In genomic region chr17:75152523-75152922, GRCh38 we compare ENCODE assay signal across 10 cellular contexts. TPM values are rescaled to one million over a fixed set of nuclear protein-coding genes. Genes with fewer than 3 reads are reported as not detected.
DNase-seq lines count a peak whose midpoint lies in the region; ATAC-seq, FAIRE-seq and TF ChIP-seq lines count a peak whose summit lies in the region.
"Had no signal": no experiment of that assay in that cellular context is flagged by ENCODE, and none has a peak within 500 bp of the region (broad histone marks: within the 10 kb centered on the region; RNA-seq: fewer than 3 reads in every experiment).

No MANE protein-coding gene starts in this region.

- H3K9me1 ChIP-seq in keratinocyte (ENCODE audit: control insufficient read depth, extremely low read depth, insufficient read depth, low read length): peaks cover 4% of the 10 kb centered on the region

- H3K9ac ChIP-seq in HCT116 (ENCODE audit: low read length) (peak overlapping the region; percentile 92), keratinocyte (ENCODE audit: control insufficient read depth, extremely low read depth, insufficient read depth, low read length) (peak overlapping the region; percentile 92)

- H4K20me1 ChIP-seq in HCT116 (ENCODE audit: insufficient read depth) (peaks cover 35% of the 10 kb centered on the region), keratinocyte (ENCODE audit: control insufficient read depth, extremely low read depth, insufficient read depth, low read length) (peaks cover 13% of the 10 kb centered on the region)

- RAD21 ChIA-PET in HCT116 (lab: Charles Lee; ENCODE audit: low non-redundant PET in 1 of 2, low total read pairs in 2 of 2, uncharacterized antibody in 2 of 2, unreplicated experiment in 2 of 2): no interaction called here

- intact Hi-C loops in HCT116 (cut with micrococcal nuclease): no loop called here
- intact Hi-C loops in sciatic nerve (cut with DNase I): no loop called here

- H3K4me1 ChIP-seq in HCT116 (ENCODE audit: control insufficient read depth in 1 of 2, insufficient read depth in 2 of 2, low read length in 2 of 2) (peaks cover 43 to 45% of the 10 kb centered on the region in 2 experiments), keratinocyte (ENCODE audit: control insufficient read depth, extremely low read depth, insufficient read depth, low read length) (peaks cover 25% of the 10 kb centered on the region)

- no peaks in the 10 kb centered on the region for H3K9me2 ChIP-seq in HCT116 (ENCODE audit: insufficient read depth)

- BruUV-seq in HCT116 (replicated peaks; lab: Mats Ljungman, UMichigan): no TSS peak

- no peak for TF ChIP-seq RAD21 in HCT116 (IDR thresholded peaks at IDR 0.05; ENCODE audit: low read depth)

- TF ChIP-seq POLR2A in HCT116 (IDR thresholded peaks at IDR 0.05; ENCODE audit: borderline replicate concordance, extremely low read depth, insufficient read depth, insufficient read length): no peak

- no peaks in the 10 kb centered on the region for H3K9me3 Mint-ChIP-seq in activated naive CD4-positive, alpha-beta T cell treated with anti-CD3 and anti-CD28 coated beads, Interleukin-2, amount 50 U/mL, for 72 hours

- H2AFZ ChIP-seq in HCT116 (ENCODE audit: low read depth, low read length, poor library complexity, severe bottlenecking) (no peak overlapping the region), keratinocyte (ENCODE audit: control insufficient read depth, low read length) (no peak overlapping the region)

- H3K36me3 Mint-ChIP-seq in activated naive CD4-positive, alpha-beta T cell treated with anti-CD3 and anti-CD28 coated beads, Interleukin-2, amount 50 U/mL, for 72 hours: peaks cover 21 to 37% of the 10 kb centered on the region in 2 donors

- POLR2A ChIA-PET in AG04449 (lab: Yijun Ruan, JAX): interaction anchor here (0.6 kb wide), 1 partner anchor 8 kb away, joined by 3 read pairs; no protein-coding TSS in a partner anchor
- POLR2A ChIA-PET in HCT116 (lab: Charles Lee): no interaction called here

- TF ChIP-seq CTCF in AG04449 (IDR thresholded peaks at IDR 0.05; ENCODE audit: insufficient read depth, low read length, missing control alignments) (no peak), HCT116 (IDR thresholded peaks at IDR 0.05 in 2 of 3, conservative IDR thresholded peaks at IDR 0.05 in 1 of 3; ENCODE audit: borderline replicate concordance in 1 of 3, insufficient read depth in 1 of 3, low read depth in 2 of 3, low read length in 2 of 3) (no peak), keratinocyte (optimal IDR thresholded peaks at IDR 0.05 in 1 of 3, IDR thresholded peaks at IDR 0.05 in 1 of 3, conservative IDR thresholded peaks at IDR 0.05 in 1 of 3; ENCODE audit: extremely low read depth in 1 of 3, insufficient read depth in 2 of 3, low read length in 3 of 3) (no peak)

- CTCF ChIA-PET in AG04449 (lab: Yijun Ruan, JAX) (interaction anchor here (1.0 kb wide), 1 partner anchor 38 kb away, joined by 5 read pairs; no protein-coding TSS in a partner anchor), HCT116 (lab: Charles Lee) (no interaction called here)

- H3K27me3 ChIP-seq in HCT116 (ENCODE audit: insufficient read depth, low read length): no peaks in the 10 kb centered on the region
- H3K27me3 ChIP-seq in keratinocyte (ENCODE audit: control insufficient read depth, extremely low read depth, insufficient read depth, low read length): no peaks in the 10 kb centered on the region

- peak overlapping the region; percentile 91 for H3K4me3 ChIP-seq in AG04449 (ENCODE audit: low read depth, low read length)
- peak overlapping the region; percentile 88 to 96 for H3K4me3 ChIP-seq in HCT116 (replicated peaks in 1 of 2; ENCODE audit: low read depth in 1 of 2, low read length in 2 of 2)
- H3K4me3 ChIP-seq in keratinocyte (ENCODE audit: control insufficient read depth in 2 of 3, extremely low read depth in 1 of 3, insufficient read depth in 2 of 3, low read depth in 1 of 3, low read length in 3 of 3): peak overlapping the region; percentile 84 to 99 (median 88)

- no peak for FAIRE-seq in keratinocyte (lab: Jason Lieb, UNC)

- H3K4me2 ChIP-seq in HCT116 (ENCODE audit: low read length) (peak overlapping the region; percentile 90), keratinocyte (ENCODE audit: control insufficient read depth, extremely low read depth, insufficient read depth, low read depth, low read length) (peak overlapping the region; percentile 100)

- H3K79me2 ChIP-seq in HCT116 (ENCODE audit: insufficient read depth, low read length) (peaks cover 68% of the 10 kb centered on the region), keratinocyte (ENCODE audit: control insufficient read depth, insufficient read depth, low read length) (peaks cover 66% of the 10 kb centered on the region)

- peaks cover 18 to 23% of the 10 kb centered on the region in 2 experiments for H3K36me3 ChIP-seq in HCT116 (ENCODE audit: control insufficient read depth in 1 of 2, insufficient read depth in 2 of 2, low read length in 2 of 2)
- H3K36me3 ChIP-seq in keratinocyte (ENCODE audit: control insufficient read depth in 2 of 2, extremely low read depth in 1 of 2, insufficient read depth in 2 of 2, low read length in 2 of 2): peaks cover 5 to 13% of the 10 kb centered on the region in 2 experiments

- ATAC-seq in HCT116: no peak
- no peak for ATAC-seq in activated naive CD4-positive, alpha-beta T cell treated with anti-CD3 and anti-CD28 coated beads, Interleukin-2, amount 50 U/mL, for 72 hours
- ATAC-seq in sciatic nerve: no peak

- H3K27ac Mint-ChIP-seq in activated naive CD4-positive, alpha-beta T cell treated with anti-CD3 and anti-CD28 coated beads, Interleukin-2, amount 50 U/mL, for 72 hours: peak overlapping the region; percentile 93 to 94

- H3K27ac ChIP-seq in HCT116 (ENCODE audit: low read depth, low read length): peak overlapping the region; percentile 94
- H3K27ac ChIP-seq in keratinocyte (ENCODE audit: control insufficient read depth, insufficient read depth, low read length): peak overlapping the region; percentile 73

- dilution Hi-C loops in keratinocyte (cut with MboI; ENCODE audit: extremely low pct_ligation_motif_present, low sequenced_read_pairs): no loop called here

- no peaks in the 10 kb centered on the region for H3K9me3 ChIP-seq in HCT116 (ENCODE audit: control insufficient read depth in 1 of 2, insufficient read depth in 1 of 2, low read depth in 1 of 2, low read length in 2 of 2)
- no peaks in the 10 kb centered on the region for H3K9me3 ChIP-seq in keratinocyte (ENCODE audit: control insufficient read depth, low read depth, low read length)

- DNase-seq in AG04449 (ENCODE audit: low read depth, low spot score): no peak
- no peak for DNase-seq in HCT116 (ENCODE audit: low read depth, low spot score)
- no peak for DNase-seq in activated naive CD4-positive, alpha-beta T cell treated with anti-CD3 and anti-CD28 coated beads, Interleukin-2, amount 50 U/mL, for 72 hours (ENCODE audit: low spot score in 2 of 2)
- no peak for DNase-seq in keratinocyte (ENCODE audit: low read depth, low spot score)
- no peak for DNase-seq in NK-92 (lab: John Stamatoyannopoulos, UW; ENCODE audit: unreplicated experiment)
- DNase-seq in sciatic nerve (ENCODE audit: low spot score): no peak
- DNase-seq in HCEC 1CT: no peak
- DNase-seq in GM03348 (ENCODE audit: low spot score): no peak
- DNase-seq: midbrain, NCI-H510A had no signal

RNA-seq across cellular contexts. Expression of gene JPT1, which starts 1.8 kb away (rescaled TPM):
- total RNA-seq in HCT116 (2021; ENCODE audit: unreplicated experiment) (575 TPM), sciatic nerve (20.3 TPM)
- 715 and 916 TPM in 2 replicates for polyA plus RNA-seq in HCT116 (2012)
- total RNA-seq in activated naive CD4-positive, alpha-beta T cell treated with anti-CD3 and anti-CD28 coated beads, Interleukin-2, amount 50 U/mL, for 72 hours: 100 to 1,000 TPM; 216 to 232 TPM
- 67.5 to 452 TPM (median 142 TPM) in 3 replicates for polyA plus RNA-seq in keratinocyte
- 130 TPM for polyA plus RNA-seq in keratinocyte (2011; ENCODE audit: low read depth)
- 236 and 338 TPM in 2 replicates for polyA plus RNA-seq in keratinocyte (2011; cell fraction: cytosol; rRNA removed)
- 135 and 172 TPM in 2 replicates for polyA plus RNA-seq in keratinocyte (2011; cell fraction: nucleus; rRNA removed)
- 339 and 621 TPM in 2 replicates for polyA plus RNA-seq in keratinocyte (2012; ENCODE audit: low replicate concordance)
- 48.8 to 71.8 TPM (median 51.3 TPM) in 3 replicates for polyA minus RNA-seq in keratinocyte
- 395 TPM for polyA minus RNA-seq in keratinocyte (2011; cell fraction: cytosol; rRNA and poly(A)+ RNA removed)
- 49.7 and 67.1 TPM in 2 replicates for polyA minus RNA-seq in keratinocyte (2011; cell fraction: nucleus; rRNA and poly(A)+ RNA removed)

RNA-seq across cellular contexts. Expression of gene NT5C, which starts 21.0 kb away (rescaled TPM):
- 115 TPM for total RNA-seq in HCT116 (2021; ENCODE audit: unreplicated experiment)
- polyA plus RNA-seq in HCT116 (2012): 108 and 113 TPM in 2 replicates
- total RNA-seq in activated naive CD4-positive, alpha-beta T cell treated with anti-CD3 and anti-CD28 coated beads, Interleukin-2, amount 50 U/mL, for 72 hours: 10 to 100 TPM; 51.7 to 52.8 TPM
- polyA plus RNA-seq in keratinocyte: 29.9 to 38.1 TPM (median 38.0 TPM) in 3 replicates
- 22.2 TPM for polyA plus RNA-seq in keratinocyte (2011; ENCODE audit: low read depth)
- polyA plus RNA-seq in keratinocyte (2011; cell fraction: cytosol; rRNA removed): 15.2 and 35.4 TPM in 2 replicates
- polyA plus RNA-seq in keratinocyte (2011; cell fraction: nucleus; rRNA removed): 32.0 and 44.4 TPM in 2 replicates
- 28.7 and 54.4 TPM in 2 replicates for polyA plus RNA-seq in keratinocyte (2012; ENCODE audit: low replicate concordance)
- polyA minus RNA-seq in keratinocyte: 9.4 to 21.4 TPM (median 10.0 TPM) in 3 replicates
- polyA minus RNA-seq in keratinocyte (2011; cell fraction: cytosol; rRNA and poly(A)+ RNA removed): 16.1 TPM
- polyA minus RNA-seq in keratinocyte (2011; cell fraction: nucleus; rRNA and poly(A)+ RNA removed): 8.1 and 9.2 TPM in 2 replicates
- total RNA-seq in sciatic nerve: 38.7 TPM

RNA-seq across cellular contexts. Expression of gene SUMO2, which starts 30.2 kb away (rescaled TPM):
- total RNA-seq in HCT116 (2021; ENCODE audit: unreplicated experiment): 859 TPM
- 338 and 399 TPM in 2 replicates for polyA plus RNA-seq in HCT116 (2012)
- total RNA-seq in activated naive CD4-positive, alpha-beta T cell treated with anti-CD3 and anti-CD28 coated beads, Interleukin-2, amount 50 U/mL, for 72 hours: 100 to 1,000 TPM; 557 to 621 TPM
- 107 to 393 TPM (median 230 TPM) in 3 replicates for polyA plus RNA-seq in keratinocyte
- polyA plus RNA-seq in keratinocyte (2011; ENCODE audit: low read depth): 585 TPM
- polyA plus RNA-seq in keratinocyte (2011; cell fraction: cytosol; rRNA removed): 114 and 228 TPM in 2 replicates
- polyA plus RNA-seq in keratinocyte (2011; cell fraction: nucleus; rRNA removed): 40.4 and 49.2 TPM in 2 replicates
- polyA plus RNA-seq in keratinocyte (2012; ENCODE audit: low replicate concordance): 183 and 281 TPM in 2 replicates
- 45.2 to 76.1 TPM (median 50.0 TPM) in 3 replicates for polyA minus RNA-seq in keratinocyte
- polyA minus RNA-seq in keratinocyte (2011; cell fraction: cytosol; rRNA and poly(A)+ RNA removed): 150 TPM
- 10.2 and 35.3 TPM in 2 replicates for polyA minus RNA-seq in keratinocyte (2011; cell fraction: nucleus; rRNA and poly(A)+ RNA removed)
- 296 TPM for total RNA-seq in sciatic nerve

RNA-seq across cellular contexts. Expression of gene ARMC7, which starts 42.8 kb away (rescaled TPM):
- total RNA-seq in HCT116 (2021; ENCODE audit: unreplicated experiment) (43.2 TPM), sciatic nerve (11.7 TPM)
- polyA plus RNA-seq in HCT116 (2012): 25.9 and 27.2 TPM in 2 replicates
- total RNA-seq in activated naive CD4-positive, alpha-beta T cell treated with anti-CD3 and anti-CD28 coated beads, Interleukin-2, amount 50 U/mL, for 72 hours: 1 to 10 TPM; 7.0 to 9.9 TPM
- 3.2 to 6.0 TPM (median 4.2 TPM) in 3 replicates for polyA plus RNA-seq in keratinocyte
- 1.8 TPM for polyA plus RNA-seq in keratinocyte (2011; ENCODE audit: low read depth)
- 3.5 and 4.7 TPM in 2 replicates for polyA plus RNA-seq in keratinocyte (2011; cell fraction: cytosol; rRNA removed)
- polyA plus RNA-seq in keratinocyte (2011; cell fraction: nucleus; rRNA removed): 8.7 and 10.6 TPM in 2 replicates
- polyA plus RNA-seq in keratinocyte (2012; ENCODE audit: low replicate concordance): 5.9 and 6.3 TPM in 2 replicates
- polyA minus RNA-seq in keratinocyte: 3.4 to 5.4 TPM (median 3.5 TPM) in 3 replicates
- polyA minus RNA-seq in keratinocyte (2011; cell fraction: cytosol; rRNA and poly(A)+ RNA removed): 4.0 TPM
- 4.2 and 5.9 TPM in 2 replicates for polyA minus RNA-seq in keratinocyte (2011; cell fraction: nucleus; rRNA and poly(A)+ RNA removed)

RNA-seq across cellular contexts. Expression of gene NUP85, which starts 53.0 kb away (rescaled TPM):
- 164 TPM for total RNA-seq in HCT116 (2021; ENCODE audit: unreplicated experiment)
- polyA plus RNA-seq in HCT116 (2012): 97.9 and 108 TPM in 2 replicates
- total RNA-seq in activated naive CD4-positive, alpha-beta T cell treated with anti-CD3 and anti-CD28 coated beads, Interleukin-2, amount 50 U/mL, for 72 hours: 100 to 1,000 TPM; 108 to 146 TPM
- polyA plus RNA-seq in keratinocyte: 64.2 to 66.9 TPM (median 64.4 TPM) in 3 replicates
- polyA plus RNA-seq in keratinocyte (2011; ENCODE audit: low read depth): 120 TPM
- polyA plus RNA-seq in keratinocyte (2011; cell fraction: cytosol; rRNA removed): 31.9 and 33.0 TPM in 2 replicates
- polyA plus RNA-seq in keratinocyte (2011; cell fraction: nucleus; rRNA removed): 146 and 154 TPM in 2 replicates
- polyA plus RNA-seq in keratinocyte (2012; ENCODE audit: low replicate concordance): 44.5 and 46.8 TPM in 2 replicates
- polyA minus RNA-seq in keratinocyte: 45.5 to 78.2 TPM (median 56.4 TPM) in 3 replicates
- 29.4 TPM for polyA minus RNA-seq in keratinocyte (2011; cell fraction: cytosol; rRNA and poly(A)+ RNA removed)
- 30.6 and 49.4 TPM in 2 replicates for polyA minus RNA-seq in keratinocyte (2011; cell fraction: nucleus; rRNA and poly(A)+ RNA removed)
- total RNA-seq in sciatic nerve: 71.1 TPM

Comparison
In these comparisons a context has a peak if more than half of its experiments do, and no peak if none do; other contexts are left out.
1. RNA of gene JPT1, which starts 1.8 kb away (total RNA-seq): 575 TPM in HCT116 (single experiment) and 216 to 232 TPM in activated naive CD4-positive, alpha-beta T cell treated with anti-CD3 and anti-CD28 coated beads, Interleukin-2, amount 50 U/mL, for 72 hours; 20.3 TPM in sciatic nerve (single experiment); every median in the first group is over 10 times any median in the second.
2. Peak in every context shown above with its lines, with median percentiles within 50 percentile points of each other: H3K4me3 ChIP-seq.